ENCODE assay signal across 22 cellular contexts in the genomic region with DNA sequence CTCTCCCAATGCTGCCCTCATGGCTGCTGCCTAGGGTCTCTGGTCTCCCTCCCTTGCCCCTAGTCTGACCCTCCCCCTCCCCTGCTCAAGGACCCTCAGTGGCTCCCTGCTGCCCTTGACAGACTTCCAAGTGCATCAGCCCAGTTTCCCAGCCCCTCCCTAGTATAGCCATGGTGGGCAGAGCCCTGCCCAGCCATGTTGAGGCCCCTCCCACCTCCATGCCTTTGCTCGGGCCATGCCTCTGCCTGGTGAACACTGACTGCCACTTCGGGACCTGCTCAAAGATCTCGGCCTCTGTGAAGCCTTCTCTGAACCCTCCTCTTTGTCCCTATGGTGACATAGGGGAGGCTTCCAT.
"Had no signal": no experiment of that assay in that cellular context is flagged by ENCODE, and none has a peak within 500 bp of the region (broad histone marks: within the 10 kb centered on the region; RNA-seq: fewer than 3 reads in every experiment).

No MANE protein-coding gene starts in this region.

- FAIRE-seq: islet of Langerhans, pancreas had no signal

- ATAC-seq: activated CD4-positive, alpha-beta T cell treated with anti-CD3 and anti-CD28 coated beads for 36 hours; effector memory CD8-positive, alpha-beta T cell; natural killer cell; pancreas; sciatic nerve; stimulated activated memory B cell treated with anti-CD40 and anti-IgM and Interleukin-4, amounts not matched to agents 10 μg/mL and 1 μg/mL and 100 μg/mL, for 72 hours; T-cell; WTC11 had no signal

- DNase-seq: activated CD4-positive, alpha-beta T cell treated with anti-CD3 and anti-CD28 coated beads for 36 hours; activated CD4-positive, alpha-beta T cell treated with anti-CD3 and anti-CD28 coated beads, Interleukin-2, amount 50 U/mL, for 48 hours; activated effector memory CD4-positive, alpha-beta T cell treated with Interleukin-2 at 50 U/mL for 16 hours; dermis blood vessel endothelial cell; effector memory CD8-positive, alpha-beta T cell; foreskin fibroblast; hippocampal formation; natural killer cell; pancreas; stimulated activated CD4-positive, alpha-beta T cell treated with anti-CD3 and anti-CD28 coated beads, Interleukin-4, amount 100 ng/mL, for 24 hours; T-cell had no signal

- H3K4me3 ChIP-seq: ascending aorta, lung, pancreas, smooth muscle cell, thoracic aorta, uterus had no signal

- H3K27me3 ChIP-seq: ascending aorta, neutrophil, pancreas, uterus had no signal

- H3K36me3 ChIP-seq: ascending aorta, neutrophil, pancreas, thoracic aorta, uterus had no signal

- H3K9me3 Mint-ChIP-seq: activated naive CD4-positive, alpha-beta T cell treated with anti-CD3 and anti-CD28 coated beads, Interleukin-2, amount 50 U/mL, for 24 hours; effector memory CD8-positive, alpha-beta T cell; natural killer cell; T-cell; WTC11 had no signal

- H3K27ac Mint-ChIP-seq: activated CD4-positive, alpha-beta T cell treated with anti-CD3 and anti-CD28 coated beads for 36 hours; activated naive CD4-positive, alpha-beta T cell treated with anti-CD3 and anti-CD28 coated beads, Interleukin-2, amount 50 U/mL, for 24 hours; effector memory CD8-positive, alpha-beta T cell; natural killer cell; stimulated activated memory B cell treated with anti-CD40 and anti-IgM and Interleukin-4, amounts not matched to agents 10 μg/mL and 1 μg/mL and 100 μg/mL, for 72 hours; T-cell; WTC11 had no signal

- H3K4me1 ChIP-seq: ascending aorta, pancreas, uterus had no signal

- H3K4me2 ChIP-seq: smooth muscle cell had no signal

- H3K36me3 Mint-ChIP-seq: activated naive CD4-positive, alpha-beta T cell treated with anti-CD3 and anti-CD28 coated beads, Interleukin-2, amount 50 U/mL, for 24 hours; natural killer cell; stimulated activated memory B cell treated with anti-CD40 and anti-IgM and Interleukin-4, amounts not matched to agents 10 μg/mL and 1 μg/mL and 100 μg/mL, for 72 hours; T-cell had no signal

- H3K9me3 ChIP-seq: ascending aorta, neutrophil, pancreas, thoracic aorta, uterus had no signal

- H3K4me3 Mint-ChIP-seq: activated CD4-positive, alpha-beta T cell treated with anti-CD3 and anti-CD28 coated beads for 36 hours; activated naive CD4-positive, alpha-beta T cell treated with anti-CD3 and anti-CD28 coated beads, Interleukin-2, amount 50 U/mL, for 24 hours; effector memory CD8-positive, alpha-beta T cell; natural killer cell; stimulated activated memory B cell treated with anti-CD40 and anti-IgM and Interleukin-4, amounts not matched to agents 10 μg/mL and 1 μg/mL and 100 μg/mL, for 72 hours; T-cell; WTC11 had no signal

- H3K4me1 Mint-ChIP-seq: activated CD4-positive, alpha-beta T cell treated with anti-CD3 and anti-CD28 coated beads for 36 hours; activated naive CD4-positive, alpha-beta T cell treated with anti-CD3 and anti-CD28 coated beads, Interleukin-2, amount 50 U/mL, for 24 hours; natural killer cell; stimulated activated memory B cell treated with anti-CD40 and anti-IgM and Interleukin-4, amounts not matched to agents 10 μg/mL and 1 μg/mL and 100 μg/mL, for 72 hours; T-cell; WTC11 had no signal

- H3K27ac ChIP-seq: ascending aorta, neutrophil, pancreas, thoracic aorta, uterus had no signal
